9 cellular contexts compared by ENCODE assay signal in genomic region chr9:125749287-125749935, GRCh38. TPM values are rescaled to one million over a fixed set of nuclear protein-coding genes. Genes with fewer than 3 reads are reported as not detected.
A peak's percentile ranks its signal among the peaks of the same experiment; 100 is the strongest.
DNase-seq lines count a peak whose midpoint lies in the region; ATAC-seq and TF ChIP-seq lines count a peak whose summit lies in the region.
"Had no signal": no experiment of that assay in that cellular context is flagged by ENCODE, and none has a peak within 500 bp of the region (broad histone marks: within the 10 kb centered on the region; RNA-seq: fewer than 3 reads in every experiment).

No MANE protein-coding gene starts in this region.

- peak overlapping the region; percentile 64 to 99 for H3K4me3 Mint-ChIP-seq in CD14-positive monocyte
- peak overlapping the region; percentile 92 for H3K4me3 Mint-ChIP-seq in natural killer cell treated with Interleukin-12 subunit alpha and Interleukin-12 subunit beta and Interleukin-15 and Interleukin-18, amount 100 ng/mL, for 72 hours

- H3K79me2 ChIP-seq in Loucy (ENCODE audit: insufficient read depth, low read length) = peaks cover 72% of the 10 kb centered on the region

- H3K4me1 Mint-ChIP-seq in CD14-positive monocyte = peaks cover 36% of the 10 kb centered on the region
- H3K4me1 Mint-ChIP-seq in natural killer cell treated with Interleukin-12 subunit alpha and Interleukin-12 subunit beta and Interleukin-15 and Interleukin-18, amount 100 ng/mL, for 72 hours (ENCODE audit: low read depth in 2 of 2) = peaks cover 28% of the 10 kb centered on the region in 2 donors

- H3K9ac ChIP-seq in Loucy (ENCODE audit: low read depth, low read length, poor library complexity, severe bottlenecking) = peak overlapping the region; percentile 91

- peaks cover 7% of the 10 kb centered on the region; the same call in 1 of the 2 replicates for H3F3A ChIP-seq in Loucy (ENCODE audit: low read depth)

- H3K4me2 ChIP-seq in Loucy (ENCODE audit: low read depth, low read length, poor library complexity, severe bottlenecking) = peak overlapping the region; percentile 84

- peak overlapping the region; percentile 79 for H3K4me3 ChIP-seq in Loucy (ENCODE audit: low read length, poor library complexity, severe bottlenecking)
- peak overlapping the region; percentile 94 for H3K4me3 ChIP-seq in coronary artery

- H3K4me1 ChIP-seq in Loucy (ENCODE audit: insufficient read depth, low read length, poor library complexity, severe bottlenecking) = peaks cover 55% of the 10 kb centered on the region

- peaks cover 0 to 1% (median 0%) of the 10 kb centered on the region in 3 donors for H3K27me3 Mint-ChIP-seq in CD14-positive monocyte (ENCODE audit: low read depth in 3 of 3)
- no peaks in the 10 kb centered on the region for H3K27me3 Mint-ChIP-seq in natural killer cell treated with Interleukin-12 subunit alpha and Interleukin-12 subunit beta and Interleukin-15 and Interleukin-18, amount 100 ng/mL, for 72 hours

- no peak for TF ChIP-seq CTCF in CD14-positive monocyte (IDR thresholded peaks at IDR 0.05)
- no peak for TF ChIP-seq CTCF in Loucy (conservative IDR thresholded peaks at IDR 0.05; ENCODE audit: low read length)
- TF ChIP-seq CTCF in coronary artery (IDR thresholded peaks at IDR 0.05) = no peak

- H3K27me3 ChIP-seq in Loucy (ENCODE audit: insufficient read depth, low read length, poor library complexity, severe bottlenecking) = no peaks in the 10 kb centered on the region

- no peaks in the 10 kb centered on the region for H3K36me3 ChIP-seq in Loucy (ENCODE audit: insufficient read depth, low read length)

- peak overlapping the region; percentile 84 to 95 for H3K27ac ChIP-seq in coronary artery

- H4K20me1 ChIP-seq in Loucy (ENCODE audit: insufficient read depth, low read length, poor library complexity, severe bottlenecking) = peaks cover 64% of the 10 kb centered on the region

- no peak overlapping the region for H2AFZ ChIP-seq in Loucy (ENCODE audit: low read length)

- DNase-seq in CD14-positive monocyte (ENCODE audit: low spot score) (no peak), coronary artery (ENCODE audit: low spot score) (no peak), kidney glomerular epithelial cell (lab: John Stamatoyannopoulos, UW) (no peak), cortex of kidney (lab: John Stamatoyannopoulos, UW) (no peak)
- no peak for DNase-seq in natural killer cell treated with Interleukin-12 subunit alpha and Interleukin-12 subunit beta and Interleukin-15 and Interleukin-18, amount 100 ng/mL, for 72 hours (ENCODE audit: low spot score)
- DNase-seq: activated CD4-positive, alpha-beta T cell treated with anti-CD3 and anti-CD28 coated beads, Interleukin-2, amount 50 U/mL, for 48 hours had no signal

- no peaks in the 10 kb centered on the region for H3K9me3 Mint-ChIP-seq in CD14-positive monocyte
- H3K9me3 Mint-ChIP-seq in natural killer cell treated with Interleukin-12 subunit alpha and Interleukin-12 subunit beta and Interleukin-15 and Interleukin-18, amount 100 ng/mL, for 72 hours = no peaks in the 10 kb centered on the region

- no peaks in the 10 kb centered on the region for H3K9me2 ChIP-seq in Loucy (replicated peaks; ENCODE audit: low read depth, low read length)

- no peaks in the 10 kb centered on the region for H3K9me3 ChIP-seq in Loucy (ENCODE audit: insufficient read depth, low read depth, low read length)

- no peak for ATAC-seq in natural killer cell treated with Interleukin-12 subunit alpha and Interleukin-12 subunit beta and Interleukin-15 and Interleukin-18, amount 100 ng/mL, for 72 hours
- no peak for ATAC-seq in GM18870 (IDR thresholded peaks at IDR 0.05; ENCODE audit: unreplicated experiment)
- no peak for ATAC-seq in HG02938 (IDR thresholded peaks at IDR 0.05; ENCODE audit: unreplicated experiment)

- peaks cover 13 to 15% of the 10 kb centered on the region in 2 donors for H3K36me3 Mint-ChIP-seq in CD14-positive monocyte
- H3K36me3 Mint-ChIP-seq in natural killer cell treated with Interleukin-12 subunit alpha and Interleukin-12 subunit beta and Interleukin-15 and Interleukin-18, amount 100 ng/mL, for 72 hours = no peaks in the 10 kb centered on the region

- no peak overlapping the region for H3K27ac Mint-ChIP-seq in CD14-positive monocyte
- peak overlapping the region; percentile 58 to 86 for H3K27ac Mint-ChIP-seq in natural killer cell treated with Interleukin-12 subunit alpha and Interleukin-12 subunit beta and Interleukin-15 and Interleukin-18, amount 100 ng/mL, for 72 hours

- intact Hi-C loops in CD14-positive monocyte (cut with micrococcal nuclease) = loop anchor here (5.0 to 10.0 kb wide), 7 partner anchors 37 to 195 kb away; partner anchors contain the start of gene MAPKAP1 (in 1 of the 2)

RNA-seq across cellular contexts. Expression of gene PBX3, which starts 2.2 kb away (rescaled TPM):
- polyA plus RNA-seq in CD14-positive monocyte = 1 to 10 TPM; 6.6 to 7.1 TPM
- total RNA-seq in natural killer cell treated with Interleukin-12 subunit alpha and Interleukin-12 subunit beta and Interleukin-15 and Interleukin-18, amount 100 ng/mL, for 72 hours = 10 to 100 TPM; 21.4 to 40.2 TPM

RNA-seq across cellular contexts. Expression of gene MAPKAP1, which starts 42.4 kb away (rescaled TPM):
- 10 to 100 TPM; 39.9 to 44.1 TPM for polyA plus RNA-seq in CD14-positive monocyte
- total RNA-seq in natural killer cell treated with Interleukin-12 subunit alpha and Interleukin-12 subunit beta and Interleukin-15 and Interleukin-18, amount 100 ng/mL, for 72 hours = 100 to 1,000 TPM in 1 of 2 donors, 10 to 100 TPM in 1; 83.7 to 115 TPM

Comparison
In these comparisons a context has a peak if more than half of its experiments do, and no peak if none do; other contexts are left out.
1. H3K27ac Mint-ChIP-seq: peak in natural killer cell treated with Interleukin-12 subunit alpha and Interleukin-12 subunit beta and Interleukin-15 and Interleukin-18, amount 100 ng/mL, for 72 hours (2 of 2); none in CD14-positive monocyte (0 of 7).